In the genomic region with DNA sequence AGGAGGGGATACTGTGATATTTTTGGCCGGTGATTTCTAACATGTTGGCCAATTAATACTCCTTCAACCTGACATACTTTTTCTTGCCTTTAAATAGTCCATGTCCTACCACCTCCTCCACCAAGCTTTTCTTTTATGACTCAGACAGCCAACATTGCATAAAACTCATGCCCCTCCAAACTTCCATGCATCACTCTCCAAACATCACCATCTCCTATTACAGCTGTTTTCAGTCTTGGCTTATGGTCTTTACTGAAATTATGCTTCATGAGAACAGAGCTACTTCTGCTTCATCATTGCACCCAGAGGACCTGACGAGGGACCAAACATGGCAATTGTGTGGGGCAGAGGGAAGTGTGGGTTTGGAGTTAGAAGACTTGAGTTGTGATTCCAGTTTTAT, we compare ENCODE assay signal across 21 cellular contexts.
DNase-seq lines count a peak whose midpoint lies in the region; ATAC-seq and TF ChIP-seq lines count a peak whose summit lies in the region.
"Had no signal": no experiment of that assay in that cellular context is flagged by ENCODE, and none has a peak within 500 bp of the region (broad histone marks: within the 10 kb centered on the region; RNA-seq: fewer than 3 reads in every experiment).

No MANE protein-coding gene starts in this region.

- peaks cover 57% of the 10 kb centered on the region for H3K4me1 ChIP-seq in OCI-LY7 (ENCODE audit: insufficient read depth, low read length, poor library complexity, severe bottlenecking)
- H3K4me1 ChIP-seq in osteoblast (ENCODE audit: insufficient read depth, low read length), result peaks cover 25% of the 10 kb centered on the region
- H3K4me1 ChIP-seq in stomach, result peaks cover 0 to 5% (median 1%) of the 10 kb centered on the region in 4 donors
- H3K4me1 ChIP-seq: BE2C had no signal

- POLR2A ChIA-PET in OCI-LY7 (lab: Charles Lee), result interaction anchor here (0.7 to 0.9 kb wide), 4 partner anchors 11 to 666 kb away, joined by 3 read pairs; no protein-coding TSS in a partner anchor

- no peaks in the 10 kb centered on the region for H3K36me3 ChIP-seq in OCI-LY7 (ENCODE audit: insufficient read depth, low read length)
- H3K36me3 ChIP-seq in osteoblast (ENCODE audit: insufficient read depth, low read length), result no peaks in the 10 kb centered on the region
- no peaks in the 10 kb centered on the region for H3K36me3 ChIP-seq in stomach
- H3K36me3 ChIP-seq: BE2C had no signal

- H4K20me1 ChIP-seq in OCI-LY7 (ENCODE audit: insufficient read depth, low read length) (no peaks in the 10 kb centered on the region), osteoblast (ENCODE audit: insufficient read depth, low read length) (no peaks in the 10 kb centered on the region)

- H3K9me2 ChIP-seq in OCI-LY7 (ENCODE audit: insufficient read depth, low read length), result no peaks in the 10 kb centered on the region

- H3K27me3 ChIP-seq in osteoblast (ENCODE audit: insufficient read depth, low read length) (no peaks in the 10 kb centered on the region), stomach (no peaks in the 10 kb centered on the region)
- H3K27me3 ChIP-seq: BE2C had no signal

- H2AFZ ChIP-seq in OCI-LY7 (ENCODE audit: low read length), result peak overlapping the region; percentile 43; the same call in 1 of the 2 replicates
- no peak overlapping the region for H2AFZ ChIP-seq in osteoblast (ENCODE audit: low read length)

- intact Hi-C loops in OCI-LY7 (cut with micrococcal nuclease; ENCODE audit: unreplicated experiment), result loop anchor here (2.0 to 5.0 kb wide), 4 partner anchors 270 to 955 kb away; partner anchors contain the start of gene TRIB2
- intact Hi-C loops in stomach (cut with DNase I; ENCODE audit: low total_unique reads), result no loop called here

- H3K4me2 ChIP-seq in OCI-LY7 (ENCODE audit: low read length), result peak overlapping the region; percentile 24; the same call in 1 of the 2 replicates
- H3K4me2 ChIP-seq in osteoblast (ENCODE audit: insufficient read depth, low read length), result peak overlapping the region; percentile 9

- no peak for TF ChIP-seq POLR2A in stomach (IDR thresholded peaks at IDR 0.05)

- DNase-seq in ELR (ENCODE audit: low read depth), result peak; percentile 55
- DNase-seq in OCI-LY7 (ENCODE audit: low spot score), result no peak
- DNase-seq in epithelial cell of esophagus (ENCODE audit: low read depth), result peak; percentile 40
- peak; percentile 83 for DNase-seq in osteoblast (ENCODE audit: insufficient read length, low spot score, missing footprints)
- DNase-seq in stimulated activated CD4-positive, alpha-beta T cell treated with anti-CD3 and anti-CD28 coated beads, Interleukin-12 subunit alpha, Interleukin-12 subunit beta, amount 100 ng/mL, for 4 hours, result no peak
- no peak for DNase-seq in stomach
- DNase-seq in GDM1 (lab: John Stamatoyannopoulos, UW), result no peak
- DNase-seq: activated CD4-positive, alpha-beta T cell treated with anti-CD3 and anti-CD28 coated beads, Interleukin-2, amount 50 U/mL, for 48 hours; activated T-cell treated with anti-CD3 and anti-CD28 coated beads for 4 hours; BE2C; foreskin melanocyte; mesendoderm; natural killer cell; NCI-H1048; NCI-H2029 treated with DMSO at 0.1 percent for 48 hours; NCI-H524; SHP77; stimulated activated naive CD8-positive, alpha-beta T cell treated with anti-CD3 and anti-CD28 coated beads, Interleukin-15, Interleukin-2, amounts not matched to agents 100 U/mL and 50 U/mL, for 24 hours; trophoblast cell had no signal

- no peak for TF ChIP-seq EP300 in stomach (IDR thresholded peaks at IDR 0.05)

- H3K9me3 ChIP-seq in OCI-LY7 (ENCODE audit: low read length) (peaks cover 8% of the 10 kb centered on the region; the same call in 1 of the 2 replicates), osteoblast (ENCODE audit: low read depth, low read length) (no peaks in the 10 kb centered on the region), stomach (no peaks in the 10 kb centered on the region)
- H3K9me3 ChIP-seq: BE2C had no signal

- H3K79me2 ChIP-seq in OCI-LY7 (ENCODE audit: insufficient read depth, low read depth, low read length) (no peaks in the 10 kb centered on the region), osteoblast (ENCODE audit: insufficient read depth, low read length) (no peaks in the 10 kb centered on the region)

- ATAC-seq in HG03378 (IDR thresholded peaks at IDR 0.05; ENCODE audit: unreplicated experiment), result no peak
- ATAC-seq: natural killer cell; stimulated activated naive CD8-positive, alpha-beta T cell treated with anti-CD3 and anti-CD28 coated beads, Interleukin-15, Interleukin-2, amounts not matched to agents 100 U/mL and 50 U/mL, for 24 hours had no signal

- no peak for TF ChIP-seq CTCF in OCI-LY7 (conservative IDR thresholded peaks at IDR 0.05; ENCODE audit: low read length)
- no peak for TF ChIP-seq CTCF in epithelial cell of esophagus (IDR thresholded peaks at IDR 0.05; ENCODE audit: insufficient read depth, low read depth, low read length, missing control alignments)
- TF ChIP-seq CTCF in osteoblast (IDR thresholded peaks at IDR 0.05; ENCODE audit: extremely low read depth, low read depth, low read length), result no peak
- TF ChIP-seq CTCF in stomach (IDR thresholded peaks at IDR 0.05), result no peak

- H3K4me3 ChIP-seq in OCI-LY7 (ENCODE audit: low read depth, low read length, poor library complexity, severe bottlenecking) (no peak overlapping the region), epithelial cell of esophagus (ENCODE audit: low read length) (no peak overlapping the region), osteoblast (ENCODE audit: insufficient read depth, low read length) (no peak overlapping the region), stomach (no peak overlapping the region)

- CTCF ChIA-PET in OCI-LY7 (lab: Charles Lee; ENCODE audit: unreplicated experiment), result interaction anchor here (0.5 kb wide), 1 partner anchor 63 kb away, joined by 5 read pairs; no protein-coding TSS in a partner anchor

- H3K27ac ChIP-seq in OCI-LY7 (ENCODE audit: low read depth, low read length, poor library complexity, severe bottlenecking) (no peak overlapping the region), osteoblast (ENCODE audit: low read depth, low read length) (peak overlapping the region; percentile 49), stomach (no peak overlapping the region)
- H3K27ac ChIP-seq: VCaP had no signal

- WGBS in stomach, 5 donors, result 82 to 95% (median 89%) methylated on average over 2 of the region's 2 CpGs

- BruUV-seq in OCI-LY7 (replicated peaks; lab: Mats Ljungman, UMichigan), result no TSS peak

Comparison
In these comparisons a context has a peak if more than half of its experiments do, and no peak if none do; other contexts are left out.
1. DNase-seq: peak in ELR (single experiment), epithelial cell of esophagus (single experiment) and osteoblast (single experiment); none in OCI-LY7 (single experiment), stimulated activated CD4-positive, alpha-beta T cell treated with anti-CD3 and anti-CD28 coated beads, Interleukin-12 subunit alpha, Interleukin-12 subunit beta, amount 100 ng/mL, for 4 hours (single experiment), stomach (single experiment) and GDM1 (single experiment).